Comparison of ENCODE assay signal across 8 cellular contexts in the genomic region with DNA sequence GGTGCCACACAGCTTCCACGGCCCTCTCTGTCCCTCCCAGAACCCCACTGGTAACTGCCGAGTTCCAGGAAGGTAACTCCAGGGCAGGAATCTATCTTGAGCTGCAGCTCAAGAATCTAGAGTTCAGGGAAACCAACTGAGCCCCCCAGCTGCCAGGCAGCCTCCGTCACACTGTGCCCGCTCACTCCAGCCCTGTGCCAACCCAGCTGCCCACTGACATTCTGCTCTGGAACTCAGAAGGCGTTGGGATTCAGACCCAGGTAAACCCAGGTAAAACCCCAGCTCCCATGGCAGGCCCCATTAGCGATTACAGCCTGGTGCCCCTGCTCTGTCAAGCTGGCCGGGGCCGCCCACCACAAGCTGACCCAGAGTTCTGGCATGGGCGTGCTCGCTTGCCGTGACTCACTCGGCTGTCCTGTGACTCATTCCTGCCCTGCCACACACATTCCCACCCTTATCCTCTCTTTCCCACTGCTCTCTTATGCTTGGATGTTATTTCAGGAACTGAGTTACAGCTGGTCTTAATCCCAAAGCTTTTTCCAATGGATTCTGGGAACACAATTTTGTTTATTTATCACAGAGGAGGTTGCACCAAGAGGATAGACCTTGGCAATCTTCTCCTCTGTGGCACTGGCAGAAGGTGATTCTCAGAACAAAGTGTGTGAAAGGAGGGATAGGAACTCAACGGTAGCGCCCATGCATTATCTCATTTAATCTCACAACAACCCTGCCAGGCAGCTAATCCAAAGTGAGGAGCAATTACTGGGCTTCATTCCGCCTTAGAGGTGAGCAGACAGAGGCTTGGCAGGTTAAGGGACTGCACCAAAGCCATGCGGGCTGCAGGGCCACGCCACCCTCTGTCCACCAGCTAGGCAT. TPM values are rescaled to one million over a fixed set of nuclear protein-coding genes. Genes with fewer than 3 reads are reported as not detected.
DNase-seq lines count a peak whose midpoint lies in the region; ATAC-seq and TF ChIP-seq lines count a peak whose summit lies in the region.

No MANE protein-coding gene starts in this region.

- no peak overlapping the region for H2AFZ ChIP-seq in mammary epithelial cell (ENCODE audit: low read depth, low read length)

- in situ Hi-C loops in mammary epithelial cell (cut with MboI; ENCODE audit: low sequenced_read_pairs in 2 of 2): no loop called here

- H3K27me3 ChIP-seq in mammary epithelial cell (ENCODE audit: insufficient read depth, low read length) (no peaks in the 10 kb centered on the region), liver (ENCODE audit: control insufficient read depth in 4 of 4, insufficient read depth in 4 of 4, low read length in 3 of 4) (no peaks in the 10 kb centered on the region), tibial artery (no peaks in the 10 kb centered on the region)

- H3K27ac ChIP-seq in mammary epithelial cell (ENCODE audit: insufficient read depth, low read depth, low read length) (no peak overlapping the region), liver (ENCODE audit: low read depth in 1 of 2, low read length in 2 of 2) (peak overlapping the region; percentile 15 to 57), tibial artery (peak overlapping the region; percentile 79 to 87)

- H3K36me3 Mint-ChIP-seq in activated CD4-positive, alpha-beta T cell treated with anti-CD3 and anti-CD28 coated beads for 36 hours (ENCODE audit: low read depth): peaks cover 7% of the 10 kb centered on the region

- H3K9ac ChIP-seq in mammary epithelial cell (ENCODE audit: insufficient read depth, low read length) (no peak overlapping the region), liver (ENCODE audit: low read depth in 1 of 2, low read length in 2 of 2) (no peak overlapping the region)

- no peaks in the 10 kb centered on the region for H4K20me1 ChIP-seq in mammary epithelial cell (ENCODE audit: insufficient read depth, low read length)

- TF ChIP-seq CTCF in mammary epithelial cell (conservative IDR thresholded peaks at IDR 0.05 in 1 of 2, IDR thresholded peaks at IDR 0.05 in 1 of 2; ENCODE audit: extremely low read depth in 1 of 2, insufficient read depth in 1 of 2, low read depth in 1 of 2, low read length in 2 of 2): no peak
- no peak for TF ChIP-seq CTCF in liver (IDR thresholded peaks at IDR 0.05; ENCODE audit: low read depth, low read length, missing input control)
- no peak for TF ChIP-seq CTCF in tibial artery (IDR thresholded peaks at IDR 0.05)

- H3K79me2 ChIP-seq in mammary epithelial cell (ENCODE audit: insufficient read depth, low read length): no peaks in the 10 kb centered on the region

- dilution Hi-C loops in mammary epithelial cell (cut with HindIII; ENCODE audit: low sequenced_read_pairs): no loop called here

- 28% methylated on average over 14 of the region's 17 CpGs for WGBS in mammary epithelial cell (ENCODE audit: low coverage, missing lambda C conversion rate)
- WGBS in liver: 82% methylated on average over 17 of the region's 17 CpGs

- no TSS peak for BruUV-seq in mammary epithelial cell (replicated peaks; lab: Mats Ljungman, UMichigan)

- ATAC-seq in activated CD4-positive, alpha-beta T cell treated with anti-CD3 and anti-CD28 coated beads for 36 hours: no peak

- H3K4me3 Mint-ChIP-seq in activated CD4-positive, alpha-beta T cell treated with anti-CD3 and anti-CD28 coated beads for 36 hours: no peak overlapping the region

- intact Hi-C loops in mammary epithelial cell (cut with micrococcal nuclease): no loop called here
- intact Hi-C loops in tibial artery (cut with DNase I; ENCODE audit: low total_unique reads): loop anchor here (5.0 kb wide), 1 partner anchor 34 kb away; a partner anchor contains a TSS
- intact Hi-C loops in activated CD4-positive, alpha-beta T cell treated with anti-CD3 and anti-CD28 coated beads for 36 hours (cut with DNase I, micrococcal nuclease): no loop called here

- H3K4me3 ChIP-seq in mammary epithelial cell (replicated peaks in 1 of 3; ENCODE audit: insufficient read depth in 1 of 3, low read depth in 2 of 3, low read length in 3 of 3): no peak overlapping the region
- H3K4me3 ChIP-seq in liver (ENCODE audit: low read depth in 1 of 3, low read length in 3 of 3): no peak overlapping the region
- H3K4me3 ChIP-seq in tibial artery: no peak overlapping the region

- peaks cover 48% of the 10 kb centered on the region for H3K4me1 Mint-ChIP-seq in activated CD4-positive, alpha-beta T cell treated with anti-CD3 and anti-CD28 coated beads for 36 hours

- CTCF ChIA-PET in mammary epithelial cell (lab: Charles Lee; ENCODE audit: low non-redundant PET): interaction anchor here (0.8 kb wide), 1 partner anchor 31 kb away, joined by 5 read pairs; no protein-coding TSS in a partner anchor
- CTCF ChIA-PET in activated CD4-positive, alpha-beta T cell treated with anti-CD3 and anti-CD28 coated beads for 36 hours (lab: Charles Lee): interaction anchor here (0.9 to 1.5 kb wide), 4 partner anchors 11 to 44 kb away, joined by 3 to 5 read pairs (median 3); a partner anchor contains a TSS

- peak overlapping the region; percentile 63 for H3K4me2 ChIP-seq in mammary epithelial cell (ENCODE audit: insufficient read depth, low read depth, low read length)

- H3K27ac Mint-ChIP-seq in activated CD4-positive, alpha-beta T cell treated with anti-CD3 and anti-CD28 coated beads for 36 hours: no peak overlapping the region

- no peaks in the 10 kb centered on the region for H3K36me3 ChIP-seq in mammary epithelial cell (ENCODE audit: insufficient read depth, low read length)
- no peaks in the 10 kb centered on the region for H3K36me3 ChIP-seq in liver (ENCODE audit: control insufficient read depth in 4 of 4, insufficient read depth in 3 of 4, low read depth in 1 of 4, low read length in 3 of 4)
- H3K36me3 ChIP-seq in tibial artery: no peaks in the 10 kb centered on the region

- H3K9me3 ChIP-seq in mammary epithelial cell (replicated peaks; ENCODE audit: insufficient read depth, low read length): no peaks in the 10 kb centered on the region
- no peaks in the 10 kb centered on the region for H3K9me3 ChIP-seq in liver (ENCODE audit: control insufficient read depth in 4 of 4, low read length in 3 of 4)
- no peaks in the 10 kb centered on the region for H3K9me3 ChIP-seq in tibial artery

- no peak for TF ChIP-seq RAD21 in liver (IDR thresholded peaks at IDR 0.05)

- POLR2A ChIA-PET in activated CD4-positive, alpha-beta T cell treated with anti-CD3 and anti-CD28 coated beads for 36 hours (lab: Charles Lee): no interaction called here

- no peaks in the 10 kb centered on the region for H3K27me3 Mint-ChIP-seq in activated CD4-positive, alpha-beta T cell treated with anti-CD3 and anti-CD28 coated beads for 36 hours

- DNase-seq in HT1080 (ENCODE audit: low read depth) (peak; percentile 98), mammary epithelial cell (peak; percentile 80), tibial artery (peak; percentile 87 to 93), HuH-7 (ENCODE audit: low spot score) (no peak), OCI-M2 (lab: John Stamatoyannopoulos, UW; ENCODE audit: unreplicated experiment) (no peak), SKM-1 (lab: John Stamatoyannopoulos, UW; ENCODE audit: unreplicated experiment) (no peak)
- DNase-seq in activated CD4-positive, alpha-beta T cell treated with anti-CD3 and anti-CD28 coated beads for 36 hours: no peak

- peaks cover 18% of the 10 kb centered on the region for H3K4me1 ChIP-seq in mammary epithelial cell (ENCODE audit: insufficient read depth, low read length)
- peaks cover 8 to 30% (median 17%) of the 10 kb centered on the region in 4 donors for H3K4me1 ChIP-seq in liver (ENCODE audit: control insufficient read depth in 4 of 4, insufficient read depth in 4 of 4, low read length in 3 of 4)
- peaks cover 0 to 81% (median 40%) of the 10 kb centered on the region in 4 donors for H3K4me1 ChIP-seq in tibial artery

- H3K9me3 Mint-ChIP-seq in activated CD4-positive, alpha-beta T cell treated with anti-CD3 and anti-CD28 coated beads for 36 hours (ENCODE audit: low read depth): no peaks in the 10 kb centered on the region

TF ChIP-seq in liver, 16 proteins besides CTCF, POLR2A, EP300 and RAD21 (continues in another document):
- TF ChIP-seq JUND (IDR thresholded peaks at IDR 0.05): peak; percentile 85 to 87
- TF ChIP-seq EGR1 (IDR thresholded peaks at IDR 0.05; ENCODE audit: low read depth in 2 of 2): no peak
- TF ChIP-seq RXRA (IDR thresholded peaks at IDR 0.05): peak in 1 of 2 donors; percentile 12

RNA-seq across cellular contexts. Expression of a gene that starts 33.2 kb away (rescaled TPM):
- total RNA-seq in HT1080 (2014; rRNA removed; shearing (Covaris generic)): 2.3 and 2.4 TPM in 2 replicates
- 0.43 TPM in 2 replicates for polyA plus RNA-seq in HT1080 (2015; cell fraction: cytosol; rRNA removed)
- 4.0 and 5.1 TPM in 2 replicates for polyA plus RNA-seq in HT1080 (2015; cell fraction: nucleus; rRNA removed)
- 10 to 100 TPM in 1 of 2 donors, 1 to 10 TPM in 1; 3.5 to 13.0 TPM for total RNA-seq in mammary epithelial cell
- polyA plus RNA-seq in mammary epithelial cell: 2.4 TPM
- 13.3 TPM for polyA minus RNA-seq in mammary epithelial cell
- 1 to 10 TPM; 8.3 to 9.0 TPM for total RNA-seq in liver
- 1 to 10 TPM in 1 of 2 donors, under 1 TPM in 1; 0.47 to 1.1 TPM for polyA plus RNA-seq in liver
- 10 to 100 TPM; 27.3 to 34.2 TPM for total RNA-seq in activated CD4-positive, alpha-beta T cell treated with anti-CD3 and anti-CD28 coated beads for 36 hours

RNA-seq across cellular contexts. Expression of a gene that starts 51.6 kb away (rescaled TPM):
- total RNA-seq in HT1080 (2014; rRNA removed; shearing (Covaris generic)): 112 and 114 TPM in 2 replicates
- polyA plus RNA-seq in HT1080 (2015; cell fraction: cytosol; rRNA removed): 65.5 and 67.0 TPM in 2 replicates
- polyA plus RNA-seq in HT1080 (2015; cell fraction: nucleus; rRNA removed): 14.3 and 14.4 TPM in 2 replicates
- total RNA-seq in mammary epithelial cell: 10 to 100 TPM; 21.2 to 34.6 TPM
- polyA plus RNA-seq in mammary epithelial cell: 30.5 TPM
- polyA minus RNA-seq in mammary epithelial cell: 17.2 TPM
- 100 to 1,000 TPM in 1 of 2 donors, 10 to 100 TPM in 1; 28.4 to 172 TPM for total RNA-seq in liver
- polyA plus RNA-seq in liver: 10 to 100 TPM; 34.1 to 45.3 TPM
- 10 to 100 TPM; 37.9 to 44.1 TPM for total RNA-seq in activated CD4-positive, alpha-beta T cell treated with anti-CD3 and anti-CD28 coated beads for 36 hours

Comparison
In these comparisons a context has a peak if more than half of its experiments do, and no peak if none do; other contexts are left out.
1. DNase-seq: peak in HT1080 (single experiment), mammary epithelial cell (single experiment) and tibial artery (2 of 2); none in activated CD4-positive, alpha-beta T cell treated with anti-CD3 and anti-CD28 coated beads for 36 hours (single experiment), HuH-7 (single experiment), OCI-M2 (single experiment) and SKM-1 (single experiment).